In genomic region chr2:8882094-8882493, GRCh38 we compare ENCODE assay signal across 8 cellular contexts. TPM values are rescaled to one million over a fixed set of nuclear protein-coding genes. Genes with fewer than 3 reads are reported as not detected.
A peak's percentile ranks its signal among the peaks of the same experiment; 100 is the strongest.
DNase-seq lines count a peak whose midpoint lies in the region; ATAC-seq, FAIRE-seq and TF ChIP-seq lines count a peak whose summit lies in the region.

No MANE protein-coding gene starts in this region.

- no peaks in the 10 kb centered on the region for H3K9me1 ChIP-seq in K562 (ENCODE audit: control insufficient read depth, insufficient read depth, low read length)

- H3K36me3 ChIP-seq in K562 (ENCODE audit: control insufficient read depth, insufficient read depth, low read length): peaks cover 67% of the 10 kb centered on the region
- H3K36me3 ChIP-seq in left lung: peaks cover 0 to 24% of the 10 kb centered on the region in 2 donors
- no peaks in the 10 kb centered on the region for H3K36me3 ChIP-seq in naive thymus-derived CD4-positive, alpha-beta T cell (ENCODE audit: control insufficient read depth in 2 of 3, insufficient read depth in 3 of 3, low read length in 3 of 3)

- BruUV-seq in K562 (replicated peaks; lab: Mats Ljungman, UMichigan): no TSS peak

- no peak overlapping the region for H3K4me3 Mint-ChIP-seq in naive thymus-derived CD4-positive, alpha-beta T cell

- no peak overlapping the region for H3K9ac ChIP-seq in K562 (ENCODE audit: insufficient read depth in 1 of 2, low read depth in 2 of 2, low read length in 2 of 2)

- no peaks in the 10 kb centered on the region for H4K20me1 ChIP-seq in K562 (replicated peaks; ENCODE audit: control insufficient read depth, insufficient read depth, low read length)

- ATAC-seq in K562 (peak; percentile 74), left lung (peak; percentile 39), omental fat pad (ENCODE audit: low FRiP score) (no peak)
- no peak for ATAC-seq in naive thymus-derived CD4-positive, alpha-beta T cell

- H3K27me3 Mint-ChIP-seq in naive thymus-derived CD4-positive, alpha-beta T cell: peaks cover 0 to 8% (median 6%) of the 10 kb centered on the region in 5 donors

- in situ Hi-C loops in KBM-7 (cut with MboI; ENCODE audit: low pct_unique_long_range_greater_than_20kb, low sequenced_read_pairs): no loop called here
- in situ Hi-C loops in K562 (cut with MboI): no loop called here

- peaks cover 0 to 8% (median 0%) of the 10 kb centered on the region in 11 donors for H3K9me3 Mint-ChIP-seq in naive thymus-derived CD4-positive, alpha-beta T cell

- peak in 1 of 2 experiments; percentile 60; a peak in 2 of 4 replicates for TF ChIP-seq RAD21 in K562 (CRISPR knock-in tag; conservative IDR thresholded peaks at IDR 0.05 in 1 of 2, IDR thresholded peaks at IDR 0.05 in 1 of 2)

- TF ChIP-seq CTCF in K562 (IDR thresholded peaks at IDR 0.05 in 2 of 3, conservative IDR thresholded peaks at IDR 0.05 in 1 of 3; ENCODE audit: insufficient read depth in 2 of 3, low read depth in 1 of 3, low read length in 3 of 3) (peak; percentile 44 to 51 (median 44)), left lung (IDR thresholded peaks at IDR 0.05) (no peak), omental fat pad (IDR thresholded peaks at IDR 0.05) (no peak)

- intact Hi-C loops in K562 (cut with micrococcal nuclease): no loop called here
- intact Hi-C loops in left lung (cut with DNase I): no loop called here
- intact Hi-C loops in naive thymus-derived CD4-positive, alpha-beta T cell (cut with micrococcal nuclease): no loop called here

- H3K36me3 Mint-ChIP-seq in naive thymus-derived CD4-positive, alpha-beta T cell: peaks cover 0 to 16% (median 6%) of the 10 kb centered on the region in 5 donors

- no peak overlapping the region for H3K4me3 ChIP-seq in K562
- H3K4me3 ChIP-seq in left lung: no peak overlapping the region
- H3K4me3 ChIP-seq in naive thymus-derived CD4-positive, alpha-beta T cell (ENCODE audit: low read length): no peak overlapping the region

- H3K27me3 ChIP-seq in K562 (ENCODE audit: control insufficient read depth in 2 of 2, insufficient read depth in 2 of 2, low read length in 2 of 2) (no peaks in the 10 kb centered on the region), left lung (no peaks in the 10 kb centered on the region)
- no peaks in the 10 kb centered on the region for H3K27me3 ChIP-seq in naive thymus-derived CD4-positive, alpha-beta T cell (ENCODE audit: control insufficient read depth in 2 of 2, insufficient read depth in 2 of 2, low read length in 2 of 2)

- no peak overlapping the region for H3K4me2 ChIP-seq in K562 (ENCODE audit: insufficient read depth, low read length)

- H3K79me2 ChIP-seq in K562 (ENCODE audit: control insufficient read depth, insufficient read depth, low read length): peaks cover 3% of the 10 kb centered on the region; the same call in 1 of the 3 replicates

- H3K9me3 ChIP-seq in K562 (replicated peaks; ENCODE audit: control insufficient read depth, insufficient read depth, low read depth, low read length) (no peaks in the 10 kb centered on the region), left lung (no peaks in the 10 kb centered on the region)
- H3K9me3 ChIP-seq in naive thymus-derived CD4-positive, alpha-beta T cell (ENCODE audit: control insufficient read depth in 2 of 3, low read length in 3 of 3): no peaks in the 10 kb centered on the region

- 99% methylated on average over 5 of the region's 5 CpGs for WGBS in K562 (ENCODE audit: insufficient coverage, low coverage, missing lambda C conversion rate)

- no peak for TF ChIP-seq EP300 in K562 (IDR thresholded peaks at IDR 0.05; ENCODE audit: low read length)

- H3K4me1 ChIP-seq in K562 (replicated peaks in 1 of 2; ENCODE audit: control insufficient read depth in 2 of 2, insufficient read depth in 2 of 2, low read length in 2 of 2) (no peaks in the 10 kb centered on the region), left lung (no peaks in the 10 kb centered on the region)
- H3K4me1 ChIP-seq in naive thymus-derived CD4-positive, alpha-beta T cell (ENCODE audit: control insufficient read depth in 2 of 2, insufficient read depth in 2 of 2, low read length in 2 of 2): no peaks in the 10 kb centered on the region

- FAIRE-seq in K562 (lab: Jason Lieb, UNC): no peak

- no peak for TF ChIP-seq POLR2A in K562 (conservative IDR thresholded peaks at IDR 0.05)

- H3K4me1 Mint-ChIP-seq in naive thymus-derived CD4-positive, alpha-beta T cell: peaks cover 0 to 4% (median 0%) of the 10 kb centered on the region in 7 donors

- H2AFZ ChIP-seq in K562 (ENCODE audit: low read depth, low read length): no peak overlapping the region

- POLR2A ChIA-PET in K562 (lab: Yijun Ruan, JAX): interaction anchor here (1.0 kb wide), 1 partner anchor 9 kb away, joined by 4 read pairs; no protein-coding TSS in a partner anchor
- POLR2A ChIA-PET in naive thymus-derived CD4-positive, alpha-beta T cell (lab: Charles Lee): interaction anchor here (0.6 kb wide), 1 partner anchor 323 kb away, joined by 3 read pairs; no protein-coding TSS in a partner anchor

- H3K27ac ChIP-seq in K562 (ENCODE audit: extremely low read depth, low read depth, low read length) (no peak overlapping the region), left lung (no peak overlapping the region)
- no peak overlapping the region for H3K27ac ChIP-seq in naive thymus-derived CD4-positive, alpha-beta T cell (ENCODE audit: low read depth, low read length)

- H3K27ac Mint-ChIP-seq in naive thymus-derived CD4-positive, alpha-beta T cell: no peak overlapping the region

- CTCF ChIA-PET in K562 (lab: Yijun Ruan, JAX; ENCODE audit: low intra/inter-chr PET ratio): no interaction called here
- CTCF ChIA-PET in naive thymus-derived CD4-positive, alpha-beta T cell (lab: Charles Lee): no interaction called here

- DNase-seq in Daoy (ENCODE audit: low read depth) (peak; percentile 17), KBM-7 (peak; percentile 48), K562 (ENCODE audit: extremely low read depth in 1 of 4, low spot score in 3 of 4) (peak in 2 of 4 experiments; percentile 26 to 41), left lung (no peak), omental fat pad (ENCODE audit: low spot score) (no peak), NCI-H446 treated with DMSO at 0.1 percent for 48 hours (lab: John Stamatoyannopoulos, UW) (no peak), GF-D8 (lab: John Stamatoyannopoulos, UW) (no peak)
- no peak for DNase-seq in naive thymus-derived CD4-positive, alpha-beta T cell

TF ChIP-seq in K562, 482 proteins besides CTCF, POLR2A, EP300 and RAD21:
- TF ChIP-seq SMC3 (conservative IDR thresholded peaks at IDR 0.05; ENCODE audit: insufficient read depth, low read depth, low read length) (0 out of 2 replicates have a peak, but pooled peaks have one; percentile 16), ATF4 (CRISPR knock-in tag; IDR thresholded peaks at IDR 0.05) (no peak)

RNA-seq across cellular contexts. Expression of gene KIDINS220, which starts 44.7 kb away (rescaled TPM):
- 16.6 and 19.6 TPM in 2 replicates for total RNA-seq in Daoy (2014; rRNA removed; shearing (Covaris generic))
- total RNA-seq in K562 (2011; cell fraction: chromatin; rRNA removed; ENCODE audit: low replicate concordance): 91.0 and 238 TPM in 2 replicates
- total RNA-seq in K562 (2011; cell fraction: nucleolus; rRNA removed): 47.0 and 55.5 TPM in 2 replicates
- total RNA-seq in K562 (2011; cell fraction: nucleoplasm; rRNA removed): 117 and 146 TPM in 2 replicates
- total RNA-seq in K562 (2014; rRNA removed) (34.5 and 35.6 TPM in 2 replicates), K562 (2014; rRNA removed; fragmentation: Illumina TruSeq; extraction: Trizol) (41.5 and 45.6 TPM in 2 replicates), K562 (2015; rRNA removed; fragmentation: Illumina TruSeq; extraction: Trizol) (44.0 and 46.1 TPM in 2 replicates), K562 (2021) (33.8 and 34.4 TPM in 2 replicates), left lung (10 to 100 TPM; 60.5 to 62.3 TPM), omental fat pad (10 to 100 TPM; 59.5 to 98.0 (median 66.5) TPM)
- polyA plus RNA-seq in K562 (2011; rRNA removed) (34.0 and 48.0 TPM in 2 replicates), K562 (2014; fragmentation: Illumina TruSeq; extraction: Trizol) (31.0 and 34.1 TPM in 2 replicates), K562 (2014; fragmentation: Nextera tagmentation; extraction: Ambion mirVana) (10 to 100 TPM; 15.2 to 18.2 TPM), K562 (2014; rRNA removed) (25.5 and 28.3 TPM in 2 replicates)
- 43.3 and 78.7 TPM in 2 replicates for polyA plus RNA-seq in K562 (2011; cell fraction: cytosol; rRNA removed)
- 50.1 and 51.6 TPM in 2 replicates for polyA plus RNA-seq in K562 (2011; cell fraction: nucleus; rRNA removed)
- polyA plus RNA-seq in K562 (2012): 19.8 and 24.3 TPM in 2 replicates
- 120 and 125 TPM in 2 replicates for polyA minus RNA-seq in K562 (2011; rRNA and poly(A)+ RNA removed)
- polyA minus RNA-seq in K562 (2011; cell fraction: cytosol; rRNA and poly(A)+ RNA removed): 32.9 and 46.0 TPM in 2 replicates
- 80.1 and 122 TPM in 2 replicates for polyA minus RNA-seq in K562 (2011; cell fraction: nucleus; rRNA and poly(A)+ RNA removed)
- 10 to 100 TPM; 34.5 to 54.3 (median 48.3) TPM for total RNA-seq in naive thymus-derived CD4-positive, alpha-beta T cell
- polyA plus RNA-seq in naive thymus-derived CD4-positive, alpha-beta T cell: 10 to 100 TPM; 23.8 to 30.7 TPM

Comparison
In these comparisons a context has a peak if more than half of its experiments do, and no peak if none do; other contexts are left out.
1. DNase-seq: peak in Daoy (single experiment) and KBM-7 (single experiment); none in left lung (0 of 2), omental fat pad (single experiment), NCI-H446 treated with DMSO at 0.1 percent for 48 hours (single experiment), naive thymus-derived CD4-positive, alpha-beta T cell (0 of 9) and GF-D8 (single experiment).
2. ATAC-seq: peak in K562 (single experiment) and left lung (single experiment); none in omental fat pad (single experiment) and naive thymus-derived CD4-positive, alpha-beta T cell (single experiment).
3. CTCF ChIP-seq: peak in K562 (3 of 3); none in left lung (0 of 2) and omental fat pad (0 of 3).